In genomic region chr2:87088079-87088478, GRCh38 we compare ENCODE assay signal across 4 cellular contexts.
DNase-seq lines count a peak whose midpoint lies in the region; ATAC-seq lines count a peak whose summit lies in the region.
"Not testable (repeated sequence)": the region's sequence is repeated elsewhere in the genome, so short reads cannot be mapped to it uniquely, and the experiment has no call there.

No MANE protein-coding gene starts in this region.

- CTCF ChIA-PET in HEK293T (lab: Yijun Ruan, JAX), result not testable (repeated sequence)

- H3K9me3 ChIP-seq in T-helper 17 cell (ENCODE audit: control insufficient read depth, low read length, poor library complexity, severe bottlenecking), result not testable (repeated sequence)

- ATAC-seq in T-helper 17 cell; stimulated activated effector memory CD8-positive, alpha-beta T cell treated with anti-CD3 and anti-CD28 coated beads, Interleukin-12 subunit alpha, Interleukin-12 subunit beta, amount 100 ng/mL, for 72 hours: not testable (repeated sequence)

- H3K27me3 Mint-ChIP-seq in T-helper 17 cell, result not testable (repeated sequence)

- peak overlapping the region; percentile 34 for H3K4me3 Mint-ChIP-seq in T-helper 17 cell
- H3K4me3 Mint-ChIP-seq in stimulated activated effector memory CD8-positive, alpha-beta T cell treated with anti-CD3 and anti-CD28 coated beads, Interleukin-12 subunit alpha, Interleukin-12 subunit beta, amount 100 ng/mL, for 72 hours, result not testable (repeated sequence)

- POLR2A ChIA-PET in HEK293T (lab: Yijun Ruan, JAX), result not testable (repeated sequence)

- DNase-seq in HEK293T (ENCODE audit: extremely low spot score) (peak; percentile 0), iPS-NIHi7 (ENCODE audit: extremely low spot score) (peak; percentile 0)
- not testable (repeated sequence) for DNase-seq in T-helper 17 cell; stimulated activated effector memory CD8-positive, alpha-beta T cell treated with anti-CD3 and anti-CD28 coated beads, Interleukin-12 subunit alpha, Interleukin-12 subunit beta, amount 100 ng/mL, for 72 hours (ENCODE audit: low spot score in 2 of 2)

- not testable (repeated sequence) for H3K36me3 Mint-ChIP-seq in T-helper 17 cell (ENCODE audit: low read depth); stimulated activated effector memory CD8-positive, alpha-beta T cell treated with anti-CD3 and anti-CD28 coated beads, Interleukin-12 subunit alpha, Interleukin-12 subunit beta, amount 100 ng/mL, for 72 hours

- not testable (repeated sequence) for H3K9me3 Mint-ChIP-seq in stimulated activated effector memory CD8-positive, alpha-beta T cell treated with anti-CD3 and anti-CD28 coated beads, Interleukin-12 subunit alpha, Interleukin-12 subunit beta, amount 100 ng/mL, for 72 hours

- not testable (repeated sequence) for H3K4me1 Mint-ChIP-seq in T-helper 17 cell; stimulated activated effector memory CD8-positive, alpha-beta T cell treated with anti-CD3 and anti-CD28 coated beads, Interleukin-12 subunit alpha, Interleukin-12 subunit beta, amount 100 ng/mL, for 72 hours

- not testable (repeated sequence) for H3K27ac Mint-ChIP-seq in T-helper 17 cell
- H3K27ac Mint-ChIP-seq in stimulated activated effector memory CD8-positive, alpha-beta T cell treated with anti-CD3 and anti-CD28 coated beads, Interleukin-12 subunit alpha, Interleukin-12 subunit beta, amount 100 ng/mL, for 72 hours, result peak overlapping the region; percentile 81
